13 cellular contexts compared by ENCODE assay signal in genomic region chr5:142319560-142320426, GRCh38. TPM values are rescaled to one million over a fixed set of nuclear protein-coding genes. Genes with fewer than 3 reads are reported as not detected.
DNase-seq lines count a peak whose midpoint lies in the region; ATAC-seq and TF ChIP-seq lines count a peak whose summit lies in the region.
"Had no signal": no experiment of that assay in that cellular context is flagged by ENCODE, and none has a peak within 500 bp of the region (broad histone marks: within the 10 kb centered on the region; RNA-seq: fewer than 3 reads in every experiment).

No MANE protein-coding gene starts in this region.

- peak overlapping the region; percentile 48 for H3K27ac ChIP-seq in AG04450 (ENCODE audit: low read depth, low read length)
- peak overlapping the region; percentile 85 to 96 (median 88) for H3K27ac ChIP-seq in esophagus muscularis mucosa (replicated peaks in 1 of 4)
- H3K27ac ChIP-seq in muscle layer of duodenum (ENCODE audit: low read length) = no peak overlapping the region
- H3K27ac ChIP-seq in ovary = no peak overlapping the region
- H3K27ac ChIP-seq: HL-60 had no signal

- H3K27me3 ChIP-seq in AG04450 (ENCODE audit: control insufficient read depth, insufficient read depth, low read length) (no peaks in the 10 kb centered on the region), Loucy (ENCODE audit: insufficient read depth, low read length, poor library complexity, severe bottlenecking) (peaks cover 25% of the 10 kb centered on the region), esophagus muscularis mucosa (peaks cover 0 to 5% (median 0%) of the 10 kb centered on the region in 4 donors), muscle layer of duodenum (ENCODE audit: low read depth, low read length) (no peaks in the 10 kb centered on the region), ovary (no peaks in the 10 kb centered on the region)

- TF ChIP-seq POLR2A in esophagus muscularis mucosa (IDR thresholded peaks at IDR 0.05; ENCODE audit: low read depth) (no peak), ovary (IDR thresholded peaks at IDR 0.05) (no peak)

- CTCF ChIA-PET in AG04450 (lab: Charles Lee) = interaction anchor here (0.5 to 1.9 kb wide), 5 partner anchors 168 to 394 kb away, joined by 3 to 6 read pairs (median 4); no protein-coding TSS in a partner anchor

- POLR2A ChIA-PET in AG04450 (lab: Yijun Ruan, JAX) = interaction anchor here (0.6 kb wide), 1 partner anchor 22 kb away, joined by 3 read pairs; no protein-coding TSS in a partner anchor

- H3K9me2 ChIP-seq in Loucy (replicated peaks; ENCODE audit: low read depth, low read length) = no peaks in the 10 kb centered on the region

- no peak overlapping the region for H2AFZ ChIP-seq in Loucy (ENCODE audit: low read length)

- H3K36me3 ChIP-seq in Loucy (ENCODE audit: insufficient read depth, low read length) (no peaks in the 10 kb centered on the region), esophagus muscularis mucosa (peaks cover 0 to 3% (median 0%) of the 10 kb centered on the region in 4 donors), muscle layer of duodenum (ENCODE audit: control insufficient read depth in 1 of 2, insufficient read depth in 2 of 2, low read length in 2 of 2) (peaks cover 0 to 10% of the 10 kb centered on the region in 2 donors), ovary (no peaks in the 10 kb centered on the region)

- no peaks in the 10 kb centered on the region for H3F3A ChIP-seq in Loucy (ENCODE audit: low read depth)

- H3K9me3 ChIP-seq in AG04450 (ENCODE audit: control insufficient read depth, insufficient read depth, low read length) = peaks cover 3% of the 10 kb centered on the region; the same call in 1 of the 2 replicates
- no peaks in the 10 kb centered on the region for H3K9me3 ChIP-seq in Loucy (ENCODE audit: insufficient read depth, low read depth, low read length)
- no peaks in the 10 kb centered on the region for H3K9me3 ChIP-seq in esophagus muscularis mucosa
- H3K9me3 ChIP-seq in muscle layer of duodenum (ENCODE audit: control insufficient read depth in 1 of 2, low read length in 2 of 2) = no peaks in the 10 kb centered on the region
- H3K9me3 ChIP-seq in ovary = no peaks in the 10 kb centered on the region

- no peak for DNase-seq in AG04450 (ENCODE audit: low read depth, low spot score)
- no peak for DNase-seq in esophagus muscularis mucosa (ENCODE audit: extremely low spot score)
- DNase-seq in ovary = no peak
- no peak for DNase-seq in NOMO-1 treated with dmso at 0.1 percent for 144 hours (lab: John Stamatoyannopoulos, UW; ENCODE audit: unreplicated experiment)
- DNase-seq: CD8-positive, alpha-beta memory T cell; GOT3; NCI-H2107 had no signal

- no peaks in the 10 kb centered on the region for H4K20me1 ChIP-seq in Loucy (ENCODE audit: insufficient read depth, low read length, poor library complexity, severe bottlenecking)

- TF ChIP-seq CTCF in AG04450 (IDR thresholded peaks at IDR 0.05; ENCODE audit: low read depth, low read length) (no peak), Loucy (conservative IDR thresholded peaks at IDR 0.05; ENCODE audit: low read length) (no peak), esophagus muscularis mucosa (IDR thresholded peaks at IDR 0.05) (no peak), ovary (IDR thresholded peaks at IDR 0.05) (no peak)

- no peaks in the 10 kb centered on the region for H3K79me2 ChIP-seq in Loucy (ENCODE audit: insufficient read depth, low read length)

- no peak for TF ChIP-seq EP300 in esophagus muscularis mucosa (IDR thresholded peaks at IDR 0.05)
- no peak for TF ChIP-seq EP300 in ovary (IDR thresholded peaks at IDR 0.05)

- intact Hi-C loops in esophagus muscularis mucosa (cut with DNase I) = loop anchor here (10.0 kb wide), 2 partner anchors 105 to 165 kb away; no protein-coding TSS in a partner anchor
- intact Hi-C loops in ovary (cut with DNase I) = no loop called here

- H3K4me3 ChIP-seq in AG04450 (ENCODE audit: low read depth, low read length) (peak overlapping the region; percentile 88), Loucy (ENCODE audit: low read length, poor library complexity, severe bottlenecking) (peak overlapping the region; percentile 10), esophagus muscularis mucosa (peak overlapping the region; percentile 43 to 74 (median 64)), muscle layer of duodenum (ENCODE audit: low read depth in 1 of 2, low read length in 2 of 2) (peak overlapping the region; percentile 45 to 48), ovary (no peak overlapping the region)

- H3K4me1 ChIP-seq in Loucy (ENCODE audit: insufficient read depth, low read length, poor library complexity, severe bottlenecking) (peaks cover 24% of the 10 kb centered on the region), esophagus muscularis mucosa (peaks cover 39 to 94% (median 88%) of the 10 kb centered on the region in 4 donors), muscle layer of duodenum (ENCODE audit: control insufficient read depth in 1 of 2, insufficient read depth in 2 of 2, low read length in 2 of 2) (peaks cover 0 to 33% of the 10 kb centered on the region in 2 donors), ovary (ENCODE audit: insufficient read depth) (peaks cover 5% of the 10 kb centered on the region)

- H3K9ac ChIP-seq in Loucy (ENCODE audit: low read depth, low read length, poor library complexity, severe bottlenecking) = no peak overlapping the region

- peak overlapping the region; percentile 37 for H3K4me2 ChIP-seq in Loucy (ENCODE audit: low read depth, low read length, poor library complexity, severe bottlenecking)

- 57% methylated on average over 5 of the region's 7 CpGs for whole genome bisulfite sequencing in esophagus muscularis mucosa
- 73 to 75% (median 73%) methylated on average over 7 of the region's 7 CpGs for WGBS in ovary, 3 donors

- ATAC-seq in GM18858 (IDR thresholded peaks at IDR 0.05; ENCODE audit: unreplicated experiment) (no peak), GM19463 (IDR thresholded peaks at IDR 0.05; ENCODE audit: unreplicated experiment) (no peak)

RNA-seq across cellular contexts. Expression of gene SPRY4, which starts 5.0 kb away (rescaled TPM):
- polyA plus RNA-seq in AG04450 (2011; rRNA removed) (8.7 and 11.9 TPM in 2 replicates), ovary (1 to 10 TPM; 2.0 to 8.6 TPM)
- 19.6 and 28.1 TPM in 2 replicates for polyA minus RNA-seq in AG04450 (2011; rRNA and poly(A)+ RNA removed)
- total RNA-seq in esophagus muscularis mucosa (10 to 100 TPM; 15.4 to 29.0 (median 24.5) TPM), ovary (10 to 100 TPM in 1 of 7 donors, 1 to 10 TPM in 6; 1.9 to 15.9 (median 5.5) TPM)
- total RNA-seq: mononuclear cell had no signal
- polyA plus RNA-seq: CD8-positive, alpha-beta memory T cell had no signal

Comparison
In these comparisons a context has a peak if more than half of its experiments do, and no peak if none do; other contexts are left out.
1. H3K27ac ChIP-seq: peak in AG04450 (single experiment) and esophagus muscularis mucosa (4 of 4); none in muscle layer of duodenum (single experiment) and ovary (0 of 2).